ENCODE assay signal across 16 cellular contexts in genomic region chr7:17339139-17339538, GRCh38.
"Had no signal": no experiment of that assay in that cellular context is flagged by ENCODE, and none has a peak within 500 bp of the region (broad histone marks: within the 10 kb centered on the region; RNA-seq: fewer than 3 reads in every experiment).

No MANE protein-coding gene starts in this region.

- H2AFZ ChIP-seq: hepatocyte had no signal

- H3K36me3 ChIP-seq: cardiac muscle cell, gastrocnemius medialis had no signal

- H3K27me3 ChIP-seq: cardiac muscle cell, gastrocnemius medialis, hepatocyte, suprapubic skin had no signal

- H3K4me3 ChIP-seq: cardiac muscle cell, gastrocnemius medialis, hepatocyte, psoas muscle, suprapubic skin had no signal

- DNase-seq: activated CD8-positive, alpha-beta memory T cell treated with anti-CD3 and anti-CD28 coated beads, Interleukin-2, amount 50 U/mL, for 48 hours; activated CD8-positive, alpha-beta T cell treated with anti-CD3 and anti-CD28 coated beads, Interleukin-2, amount 10 ng/mL, durations not matched to agents 7 days and 5 days; activated naive CD4-positive, alpha-beta T cell treated with Interleukin-2 at 50 U/mL for 16 hours; activated naive CD8-positive, alpha-beta T cell treated with anti-CD3 and anti-CD28 coated beads, Interleukin-2, amount 50 U/mL, for 24 hours; effector CD4-positive, alpha-beta T cell; gastrocnemius medialis; natural killer cell; nucleus accumbens; psoas muscle; stimulated activated CD4-positive, alpha-beta T cell treated with anti-CD3 and anti-CD28 coated beads, Interleukin-2, amount 100 ng/mL, for 48 hours; stimulated activated naive CD4-positive, alpha-beta T cell treated with Interleukin-2 at 50 U/mL for 16 hours had no signal

- H3K9me3 ChIP-seq: gastrocnemius medialis, psoas muscle, suprapubic skin had no signal

- ATAC-seq: activated CD8-positive, alpha-beta T cell treated with anti-CD3 and anti-CD28 coated beads, Interleukin-2, amount 10 ng/mL, durations not matched to agents 7 days and 5 days; activated naive CD8-positive, alpha-beta T cell treated with anti-CD3 and anti-CD28 coated beads, Interleukin-2, amount 50 U/mL, for 24 hours; natural killer cell; psoas muscle had no signal

- H3K4me1 ChIP-seq: psoas muscle had no signal

- H3K4me2 ChIP-seq: hepatocyte had no signal

- FAIRE-seq: colon had no signal

- H3K27ac ChIP-seq: cardiac muscle cell, gastrocnemius medialis, hepatocyte, psoas muscle, suprapubic skin, VCaP had no signal
